In genomic region chr6:147930743-147931142, GRCh38 we compare ENCODE assay signal across 15 cellular contexts.
"Had no signal": no experiment of that assay in that cellular context is flagged by ENCODE, and none has a peak within 500 bp of the region (broad histone marks: within the 10 kb centered on the region; RNA-seq: fewer than 3 reads in every experiment).

No MANE protein-coding gene starts in this region.

- DNase-seq: activated CD4-positive, alpha-beta T cell treated with anti-CD3 and anti-CD28 coated beads, Interleukin-2, amount 50 U/mL, for 1 hour; activated CD4-positive, CD25-positive, alpha-beta regulatory T cell; activated T-cell treated with anti-CD3 and anti-CD28 coated beads for 4 hours; cortex of kidney; effector CD8-positive, alpha-beta T cell; left ventricle myocardium inferior; mesenchymal stem cell; pancreas; retina; stimulated activated CD4-positive, alpha-beta T cell treated with anti-CD3 and anti-CD28 coated beads, Interleukin-4, amount 100 ng/mL, for 4 hours; stomach had no signal

- H3K36me3 ChIP-seq: left ventricle myocardium inferior, pancreas, stomach had no signal

- ATAC-seq: activated T-helper 17 cell treated with anti-CD3 and anti-CD28 coated beads, Interleukin-2, amount 50 U/mL, for 72 hours; pancreas had no signal

- H3K4me1 ChIP-seq: left ventricle myocardium inferior, pancreas, stomach had no signal

- H3K27me3 ChIP-seq: pancreas, stomach had no signal

- H3K27ac ChIP-seq: left ventricle myocardium inferior, pancreas, skin epidermis, stomach had no signal

- H3K4me1 Mint-ChIP-seq: activated naive CD4-positive, alpha-beta T cell treated with anti-CD3 and anti-CD28 coated beads, Interleukin-2, amount 50 U/mL, for 24 hours; activated T-helper 17 cell treated with anti-CD3 and anti-CD28 coated beads, Interleukin-2, amount 50 U/mL, for 72 hours; central memory CD8-positive, alpha-beta T cell had no signal

- H3K9me3 ChIP-seq: pancreas had no signal

- H3K27ac Mint-ChIP-seq: activated naive CD4-positive, alpha-beta T cell treated with anti-CD3 and anti-CD28 coated beads, Interleukin-2, amount 50 U/mL, for 24 hours; activated T-helper 17 cell treated with anti-CD3 and anti-CD28 coated beads, Interleukin-2, amount 50 U/mL, for 72 hours had no signal

- H3K36me3 Mint-ChIP-seq: activated naive CD4-positive, alpha-beta T cell treated with anti-CD3 and anti-CD28 coated beads, Interleukin-2, amount 50 U/mL, for 24 hours had no signal

- FAIRE-seq: pancreas had no signal

- H3K4me3 Mint-ChIP-seq: activated naive CD4-positive, alpha-beta T cell treated with anti-CD3 and anti-CD28 coated beads, Interleukin-2, amount 50 U/mL, for 24 hours; activated T-helper 17 cell treated with anti-CD3 and anti-CD28 coated beads, Interleukin-2, amount 50 U/mL, for 72 hours; central memory CD8-positive, alpha-beta T cell had no signal

- H3K4me3 ChIP-seq: left ventricle myocardium inferior, pancreas, skin epidermis, stomach had no signal

- H3K27me3 Mint-ChIP-seq: activated naive CD4-positive, alpha-beta T cell treated with anti-CD3 and anti-CD28 coated beads, Interleukin-2, amount 50 U/mL, for 24 hours; central memory CD8-positive, alpha-beta T cell had no signal
